19 cellular contexts compared by ENCODE assay signal in the genomic region with DNA sequence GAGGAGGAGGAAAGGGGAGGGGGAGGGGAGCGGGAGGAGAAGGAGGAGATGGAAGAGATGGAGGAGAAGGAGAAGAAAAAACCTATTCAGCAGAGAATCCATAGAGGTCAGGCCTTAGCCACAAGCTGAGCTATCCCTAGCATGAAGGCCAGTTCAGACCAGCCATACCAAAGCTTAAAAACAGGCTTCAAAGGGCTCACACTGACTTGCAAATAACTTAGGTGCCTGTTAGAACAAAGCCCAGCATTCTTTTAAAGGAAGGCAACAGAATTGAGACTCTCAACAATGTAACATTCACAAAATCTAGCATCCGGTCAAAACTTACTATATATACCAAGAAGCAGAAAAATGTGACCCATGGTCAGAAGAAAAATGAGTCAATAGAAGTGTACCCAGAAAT. TPM values are rescaled to one million over a fixed set of nuclear protein-coding genes. Genes with fewer than 3 reads are reported as not detected.
DNase-seq lines count a peak whose midpoint lies in the region; FAIRE-seq and TF ChIP-seq lines count a peak whose summit lies in the region.
"Had no signal": no experiment of that assay in that cellular context is flagged by ENCODE, and none has a peak within 500 bp of the region (broad histone marks: within the 10 kb centered on the region; RNA-seq: fewer than 3 reads in every experiment).

No MANE protein-coding gene starts in this region.

- no TSS peak for BruUV-seq in MCF 10A (replicated peaks; lab: Mats Ljungman, UMichigan)

- no peak overlapping the region for H2AFZ ChIP-seq in astrocyte (ENCODE audit: low read depth, low read length)

- H3K4me3 Mint-ChIP-seq in MCF 10A (ENCODE audit: unreplicated experiment) = no peak overlapping the region
- no peak overlapping the region for H3K4me3 Mint-ChIP-seq in astrocyte (ENCODE audit: unreplicated experiment)
- no peak overlapping the region for H3K4me3 Mint-ChIP-seq in glutamatergic neuron (ENCODE audit: unreplicated experiment)
- H3K4me3 Mint-ChIP-seq: CD4-positive, alpha-beta T cell had no signal

- H3K27me3 ChIP-seq in breast epithelium (no peaks in the 10 kb centered on the region), astrocyte (ENCODE audit: insufficient read depth, low read length) (no peaks in the 10 kb centered on the region), tibial artery (no peaks in the 10 kb centered on the region)
- H3K27me3 ChIP-seq: BE2C had no signal

- H4K20me1 ChIP-seq in astrocyte (ENCODE audit: insufficient read depth, low read length) = no peaks in the 10 kb centered on the region

- H3K27ac ChIP-seq in breast epithelium = peak overlapping the region; percentile 89 to 94
- H3K27ac ChIP-seq in astrocyte (ENCODE audit: low read depth, low read length) = no peak overlapping the region
- H3K27ac ChIP-seq in epithelial cell of prostate = peak overlapping the region; percentile 73
- H3K27ac ChIP-seq in tibial artery = peak overlapping the region; percentile 59 to 63
- H3K27ac ChIP-seq: KMS-11 had no signal

- no peaks in the 10 kb centered on the region for H3K79me2 ChIP-seq in astrocyte (ENCODE audit: insufficient read depth, low read length)

- peaks cover 0 to 10% of the 10 kb centered on the region in 2 donors for H3K4me1 ChIP-seq in breast epithelium
- peaks cover 5% of the 10 kb centered on the region for H3K4me1 ChIP-seq in astrocyte (ENCODE audit: insufficient read depth, low read length)
- H3K4me1 ChIP-seq in tibial artery = peaks cover 0 to 32% (median 22%) of the 10 kb centered on the region in 4 donors
- H3K4me1 ChIP-seq: BE2C had no signal

- H3K4me3 ChIP-seq in breast epithelium = no peak overlapping the region
- H3K4me3 ChIP-seq in astrocyte (ENCODE audit: insufficient read depth, low read depth, low read length) = no peak overlapping the region
- no peak overlapping the region for H3K4me3 ChIP-seq in tibial artery

- H3K9me3 ChIP-seq in breast epithelium (peaks cover 0 to 4% of the 10 kb centered on the region in 2 donors), astrocyte (ENCODE audit: insufficient read depth, low read depth, low read length) (peaks cover 6% of the 10 kb centered on the region), tibial artery (peaks cover 0 to 8% (median 0%) of the 10 kb centered on the region in 3 donors)
- H3K9me3 ChIP-seq: BE2C had no signal

- no peak overlapping the region for H3K27ac Mint-ChIP-seq in MCF 10A (ENCODE audit: low read depth, unreplicated experiment)
- no peak overlapping the region for H3K27ac Mint-ChIP-seq in astrocyte (ENCODE audit: unreplicated experiment)
- H3K27ac Mint-ChIP-seq in glutamatergic neuron (ENCODE audit: unreplicated experiment) = no peak overlapping the region
- H3K27ac Mint-ChIP-seq: CD4-positive, alpha-beta T cell had no signal

- H3K36me3 ChIP-seq in breast epithelium (no peaks in the 10 kb centered on the region), astrocyte (ENCODE audit: insufficient read depth, low read length) (no peaks in the 10 kb centered on the region), tibial artery (no peaks in the 10 kb centered on the region)
- H3K36me3 ChIP-seq: BE2C had no signal

- peak in 1 of 2 donors; percentile 31 for DNase-seq in breast epithelium (ENCODE audit: low spot score in 2 of 2)
- DNase-seq in MCF 10A (ENCODE audit: unreplicated experiment) = no peak
- peak; percentile 7 for DNase-seq in astrocyte (ENCODE audit: low read depth)
- no peak for DNase-seq in epithelial cell of prostate (ENCODE audit: low read depth, low spot score)
- no peak for DNase-seq in tibial artery
- DNase-seq in GM10266 (ENCODE audit: extremely low spot score) = no peak
- no peak for DNase-seq in glutamatergic neuron
- no peak for DNase-seq in stimulated activated CD4-positive, alpha-beta T cell treated with anti-CD3 and anti-CD28 coated beads, Interleukin-2, amount 100 ng/mL, for 24 hours
- DNase-seq: BE2C; CD4-positive, alpha-beta T cell; DMS53; NCI-H1417 treated with DMSO at 0.1 percent for 48 hours; NCI-H187 treated with DMSO at 0.1 percent for 48 hours; NCI-H2227 treated with DMSO at 0.1 percent for 48 hours; NCI-H510A treated with DMSO at 0.1 percent for 48 hours; NCI-H774; Right ventricle myocardium superior had no signal

- no peak for TF ChIP-seq POLR2A in breast epithelium (IDR thresholded peaks at IDR 0.05)

- intact Hi-C loops in breast epithelium (cut with DNase I; ENCODE audit: low total_unique reads) = no loop called here
- intact Hi-C loops in MCF 10A (cut with micrococcal nuclease) = no loop called here
- intact Hi-C loops in tibial artery (cut with DNase I; ENCODE audit: low total_unique reads) = no loop called here

- POLR2A ChIA-PET in MCF 10A (lab: Yijun Ruan, JAX) = interaction anchor here (1.0 to 2.6 kb wide), 5 partner anchors 11 to 75 kb away, joined by 3 to 18 read pairs (median 9); a partner anchor contains a TSS

- CTCF ChIA-PET in MCF 10A (lab: Yijun Ruan, JAX) = interaction anchor here (0.6 to 0.9 kb wide), 3 partner anchors 85 to 217 kb away, joined by 3 read pairs; no protein-coding TSS in a partner anchor

- no peak for FAIRE-seq in astrocyte (lab: Jason Lieb, UNC)
- FAIRE-seq: RCC 7860 had no signal

- no peak overlapping the region for H3K9ac ChIP-seq in astrocyte (ENCODE audit: low read length)
- H3K9ac ChIP-seq: KMS-11 had no signal

- H3K4me1 Mint-ChIP-seq in MCF 10A (ENCODE audit: insufficient read depth, unreplicated experiment) = peaks cover 11% of the 10 kb centered on the region
- H3K4me1 Mint-ChIP-seq in astrocyte (ENCODE audit: low read depth, unreplicated experiment) = no peaks in the 10 kb centered on the region
- no peaks in the 10 kb centered on the region for H3K4me1 Mint-ChIP-seq in glutamatergic neuron (ENCODE audit: low read depth, unreplicated experiment)

- H3K9me3 Mint-ChIP-seq in MCF 10A (ENCODE audit: unreplicated experiment) (peaks cover 33% of the 10 kb centered on the region), astrocyte (ENCODE audit: unreplicated experiment) (peaks cover 17% of the 10 kb centered on the region), glutamatergic neuron (ENCODE audit: unreplicated experiment) (peaks cover 7% of the 10 kb centered on the region)

- peaks cover 7% of the 10 kb centered on the region for H3K36me3 Mint-ChIP-seq in MCF 10A (ENCODE audit: insufficient read depth, unreplicated experiment)
- H3K36me3 Mint-ChIP-seq in astrocyte (ENCODE audit: low read depth, unreplicated experiment) = no peaks in the 10 kb centered on the region
- peaks cover 31% of the 10 kb centered on the region for H3K36me3 Mint-ChIP-seq in glutamatergic neuron (ENCODE audit: unreplicated experiment)

- H3K27me3 Mint-ChIP-seq in MCF 10A (ENCODE audit: insufficient read depth, unreplicated experiment) (no peaks in the 10 kb centered on the region), astrocyte (ENCODE audit: low read depth, unreplicated experiment) (peaks cover 15% of the 10 kb centered on the region), glutamatergic neuron (ENCODE audit: unreplicated experiment) (no peaks in the 10 kb centered on the region)

- H3K4me2 ChIP-seq in astrocyte (ENCODE audit: low read length) = no peak overlapping the region
- H3K4me2 ChIP-seq: KMS-11 had no signal

- TF ChIP-seq CTCF in breast epithelium (IDR thresholded peaks at IDR 0.05) (no peak), MCF 10A (IDR thresholded peaks at IDR 0.05; ENCODE audit: unreplicated experiment) (no peak), astrocyte (IDR thresholded peaks at IDR 0.05; ENCODE audit: insufficient read depth, low read depth, low read length) (no peak), tibial artery (IDR thresholded peaks at IDR 0.05) (no peak), GM10266 (IDR thresholded peaks at IDR 0.05; ENCODE audit: control insufficient read depth, insufficient read depth, low read depth, missing control alignments) (no peak), glutamatergic neuron (IDR thresholded peaks at IDR 0.05; ENCODE audit: partially characterized antibody, unreplicated experiment) (no peak)

RNA-seq across cellular contexts. Expression of a gene that starts 43.6 kb away (rescaled TPM):
- total RNA-seq in breast epithelium (10 to 100 TPM in 2 of 3 donors, 1 to 10 TPM in 1; 5.8 to 35.3 (median 34.4) TPM), MCF 10A (2022) (10.8 and 21.0 TPM in 2 replicates), astrocyte (34.2 and 39.6 TPM in 2 replicates), glutamatergic neuron (ENCODE audit: unreplicated experiment) (107 TPM)
